Comparison of ENCODE assay signal across 2 cellular contexts in the genomic region with DNA sequence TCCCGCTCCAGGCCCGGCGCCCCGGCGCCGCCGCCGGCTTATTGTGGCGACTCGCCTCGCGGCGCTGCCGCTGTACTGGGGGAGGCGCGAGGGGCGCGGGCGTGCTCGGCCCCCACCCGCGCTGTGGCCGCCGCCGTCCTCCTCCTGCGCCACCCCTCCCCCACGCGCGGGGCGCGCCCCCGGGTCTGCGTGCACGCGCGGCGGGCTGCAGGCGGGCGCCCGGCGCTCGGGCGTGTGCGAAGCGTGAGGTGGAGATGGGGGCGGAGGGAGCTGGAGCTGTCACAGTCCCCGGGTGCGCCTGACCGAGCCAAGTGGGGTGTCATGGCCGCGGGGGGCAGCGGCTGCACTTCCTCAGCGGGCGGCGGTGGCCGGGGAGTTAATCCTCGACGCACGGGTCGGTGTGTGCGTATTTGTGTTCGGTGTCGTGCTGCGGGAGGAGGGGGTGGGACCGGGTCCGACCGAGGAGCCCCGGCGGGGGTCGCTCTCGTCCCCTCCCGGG.
TF ChIP-seq lines count a peak whose summit lies in the region.

No MANE protein-coding gene starts in this region.

TF ChIP-seq in Ishikawa, 13 proteins besides CTCF, POLR2A, EP300 and RAD21 (continued from another document):
- TF ChIP-seq TAF1 (IDR thresholded peaks at IDR 0.05; ENCODE audit: low read depth) (no peak), CREB1 (IDR thresholded peaks at IDR 0.05; ENCODE audit: low read depth) (no peak), EGR1 (IDR thresholded peaks at IDR 0.05) (peak; percentile 49; the same call in 1 of the 2 replicates), ZBTB7A (IDR thresholded peaks at IDR 0.05; ENCODE audit: low read depth) (no peak; the same call in 1 of the 2 replicates)

TF ChIP-seq in SK-N-SH treated with all-trans-retinoic acid at 6 μM for 48 hours, 23 proteins besides CTCF, POLR2A, EP300 and RAD21 (continued from another document):
- peak; percentile 94; the same call in 1 of the 2 replicates for TF ChIP-seq CSDC2 (CRISPR knock-in tag; IDR thresholded peaks at IDR 0.05)
- TF ChIP-seq TOX (CRISPR knock-in tag; IDR thresholded peaks at IDR 0.05; ENCODE audit: borderline replicate concordance): no peak
- TF ChIP-seq, protein P1, sequence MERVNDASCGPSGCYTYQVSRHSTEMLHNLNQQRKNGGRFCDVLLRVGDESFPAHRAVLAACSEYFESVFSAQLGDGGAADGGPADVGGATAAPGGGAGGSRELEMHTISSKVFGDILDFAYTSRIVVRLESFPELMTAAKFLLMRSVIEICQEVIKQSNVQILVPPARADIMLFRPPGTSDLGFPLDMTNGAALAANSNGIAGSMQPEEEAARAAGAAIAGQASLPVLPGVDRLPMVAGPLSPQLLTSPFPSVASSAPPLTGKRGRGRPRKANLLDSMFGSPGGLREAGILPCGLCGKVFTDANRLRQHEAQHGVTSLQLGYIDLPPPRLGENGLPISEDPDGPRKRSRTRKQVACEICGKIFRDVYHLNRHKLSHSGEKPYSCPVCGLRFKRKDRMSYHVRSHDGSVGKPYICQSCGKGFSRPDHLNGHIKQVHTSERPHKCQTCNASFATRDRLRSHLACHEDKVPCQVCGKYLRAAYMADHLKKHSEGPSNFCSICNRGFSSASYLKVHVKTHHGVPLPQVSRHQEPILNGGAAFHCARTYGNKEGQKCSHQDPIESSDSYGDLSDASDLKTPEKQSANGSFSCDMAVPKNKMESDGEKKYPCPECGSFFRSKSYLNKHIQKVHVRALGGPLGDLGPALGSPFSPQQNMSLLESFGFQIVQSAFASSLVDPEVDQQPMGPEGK (CRISPR knock-in tag; IDR thresholded peaks at IDR 0.05; ENCODE audit: borderline replicate concordance): no peak
- no peak for TF ChIP-seq ZNF565 (CRISPR knock-in tag; conservative IDR thresholded peaks at IDR 0.05; ENCODE audit: low read depth)
- peak; percentile 96 for TF ChIP-seq SNAI2 (CRISPR knock-in tag; IDR thresholded peaks at IDR 0.05)
- TF ChIP-seq BACH2 (CRISPR knock-in tag; IDR thresholded peaks at IDR 0.05; ENCODE audit: borderline replicate concordance): peak; percentile 66; the same call in 1 of the 2 replicates
- TF ChIP-seq, protein P2, sequence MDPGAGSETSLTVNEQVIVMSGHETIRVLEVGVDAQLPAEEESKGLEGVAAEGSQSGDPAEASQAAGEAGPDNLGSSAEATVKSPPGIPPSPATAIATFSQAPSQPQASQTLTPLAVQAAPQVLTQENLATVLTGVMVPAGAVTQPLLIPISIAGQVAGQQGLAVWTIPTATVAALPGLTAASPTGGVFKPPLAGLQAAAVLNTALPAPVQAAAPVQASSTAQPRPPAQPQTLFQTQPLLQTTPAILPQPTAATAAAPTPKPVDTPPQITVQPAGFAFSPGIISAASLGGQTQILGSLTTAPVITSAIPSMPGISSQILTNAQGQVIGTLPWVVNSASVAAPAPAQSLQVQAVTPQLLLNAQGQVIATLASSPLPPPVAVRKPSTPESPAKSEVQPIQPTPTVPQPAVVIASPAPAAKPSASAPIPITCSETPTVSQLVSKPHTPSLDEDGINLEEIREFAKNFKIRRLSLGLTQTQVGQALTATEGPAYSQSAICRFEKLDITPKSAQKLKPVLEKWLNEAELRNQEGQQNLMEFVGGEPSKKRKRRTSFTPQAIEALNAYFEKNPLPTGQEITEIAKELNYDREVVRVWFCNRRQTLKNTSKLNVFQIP (CRISPR knock-in tag; IDR thresholded peaks at IDR 0.05; ENCODE audit: borderline replicate concordance, low read depth): no peak
- peak; percentile 86; the same call in 1 of the 2 replicates for TF ChIP-seq OSR1 (CRISPR knock-in tag; IDR thresholded peaks at IDR 0.05)
- TF ChIP-seq, protein P3, sequence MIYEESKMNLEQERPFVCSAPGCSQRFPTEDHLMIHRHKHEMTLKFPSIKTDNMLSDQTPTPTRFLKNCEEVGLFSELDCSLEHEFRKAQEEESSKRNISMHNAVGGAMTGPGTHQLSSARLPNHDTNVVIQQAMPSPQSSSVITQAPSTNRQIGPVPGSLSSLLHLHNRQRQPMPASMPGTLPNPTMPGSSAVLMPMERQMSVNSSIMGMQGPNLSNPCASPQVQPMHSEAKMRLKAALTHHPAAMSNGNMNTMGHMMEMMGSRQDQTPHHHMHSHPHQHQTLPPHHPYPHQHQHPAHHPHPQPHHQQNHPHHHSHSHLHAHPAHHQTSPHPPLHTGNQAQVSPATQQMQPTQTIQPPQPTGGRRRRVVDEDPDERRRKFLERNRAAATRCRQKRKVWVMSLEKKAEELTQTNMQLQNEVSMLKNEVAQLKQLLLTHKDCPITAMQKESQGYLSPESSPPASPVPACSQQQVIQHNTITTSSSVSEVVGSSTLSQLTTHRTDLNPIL (CRISPR knock-in tag; IDR thresholded peaks at IDR 0.05; ENCODE audit: low read depth): no peak
- TF ChIP-seq ZFP30 (CRISPR knock-in tag; IDR thresholded peaks at IDR 0.05): peak; percentile 3; the same call in 1 of the 2 replicates
- no peak for TF ChIP-seq ZFP3 (CRISPR knock-in tag; IDR thresholded peaks at IDR 0.05)
- TF ChIP-seq ARNTL (CRISPR knock-in tag; IDR thresholded peaks at IDR 0.05; ENCODE audit: borderline replicate concordance, low read depth): no peak; the same call in 1 of the 2 replicates
- TF ChIP-seq PPARA (CRISPR knock-in tag; IDR thresholded peaks at IDR 0.05; ENCODE audit: borderline replicate concordance): peak; percentile 85; the same call in 1 of the 2 replicates
- peak; percentile 67; the same call in 1 of the 2 replicates for TF ChIP-seq ZC3H10 (CRISPR knock-in tag; IDR thresholded peaks at IDR 0.05)
